Comparison of ENCODE assay signal across 8 cellular contexts in the genomic region with DNA sequence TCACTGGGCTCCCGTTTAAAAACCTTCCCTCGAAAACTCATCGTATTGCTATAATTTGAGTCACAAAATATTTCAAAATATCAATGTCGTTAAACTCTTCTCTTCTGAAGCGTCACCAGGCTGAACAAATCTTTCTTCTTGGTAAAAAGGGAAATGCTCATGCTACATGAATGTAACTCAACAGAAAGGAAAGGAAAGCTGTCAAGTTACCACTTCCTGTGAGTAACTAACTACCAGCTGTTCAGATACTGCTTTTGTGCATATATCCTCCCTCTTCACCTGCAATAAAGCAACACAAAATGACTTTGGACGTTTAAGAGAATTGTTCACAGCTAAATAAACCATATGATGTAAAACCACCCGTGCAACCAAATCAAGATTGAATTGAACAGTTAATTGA.
DNase-seq lines count a peak whose midpoint lies in the region; ATAC-seq and TF ChIP-seq lines count a peak whose summit lies in the region.

No MANE protein-coding gene starts in this region.

- H3K4me3 ChIP-seq in sigmoid colon: no peak overlapping the region

- peak; percentile 72 for ATAC-seq in GM21447 (IDR thresholded peaks at IDR 0.05; ENCODE audit: unreplicated experiment)
- ATAC-seq in naive thymus-derived CD8-positive, alpha-beta T cell: peak; percentile 88 to 91

- H3K36me3 Mint-ChIP-seq in activated naive CD8-positive, alpha-beta T cell: peaks cover 7% of the 10 kb centered on the region
- H3K36me3 Mint-ChIP-seq in naive thymus-derived CD8-positive, alpha-beta T cell: peaks cover 4 to 17% (median 14%) of the 10 kb centered on the region in 3 donors

- TF ChIP-seq POLR2A in sigmoid colon (IDR thresholded peaks at IDR 0.05): peak in 1 of 2 donors; percentile 10

- H3K36me3 ChIP-seq in sigmoid colon: no peaks in the 10 kb centered on the region

- H3K27me3 Mint-ChIP-seq in activated naive CD8-positive, alpha-beta T cell: no peaks in the 10 kb centered on the region
- no peaks in the 10 kb centered on the region for H3K27me3 Mint-ChIP-seq in naive thymus-derived CD8-positive, alpha-beta T cell

- no peak overlapping the region for H3K27ac ChIP-seq in sigmoid colon

- H3K4me1 Mint-ChIP-seq in activated naive CD8-positive, alpha-beta T cell (ENCODE audit: low read depth): peaks cover 79% of the 10 kb centered on the region
- peaks cover 39 to 89% (median 79%) of the 10 kb centered on the region in 4 donors for H3K4me1 Mint-ChIP-seq in naive thymus-derived CD8-positive, alpha-beta T cell

- H3K9me3 Mint-ChIP-seq in activated naive CD8-positive, alpha-beta T cell (ENCODE audit: low read depth): no peaks in the 10 kb centered on the region
- peaks cover 0 to under 1% (median 0%) of the 10 kb centered on the region in 9 donors for H3K9me3 Mint-ChIP-seq in naive thymus-derived CD8-positive, alpha-beta T cell

- POLR2A ChIA-PET in naive thymus-derived CD8-positive, alpha-beta T cell (lab: Charles Lee): interaction anchor here (0.6 to 1.5 kb wide), 5 partner anchors 19 to 95 kb away, joined by 3 to 6 read pairs (median 5); partner anchors contain the start of gene DOCK10
- POLR2A ChIA-PET in HEK293T (lab: Yijun Ruan, JAX): no interaction called here

- H3K27ac Mint-ChIP-seq in activated naive CD8-positive, alpha-beta T cell: peak overlapping the region; percentile 94
- H3K27ac Mint-ChIP-seq in naive thymus-derived CD8-positive, alpha-beta T cell: peak overlapping the region; percentile 89 to 98 (median 94)

- H3K4me3 Mint-ChIP-seq in activated naive CD8-positive, alpha-beta T cell: peak overlapping the region; percentile 94
- peak overlapping the region; percentile 85 to 97 (median 91) for H3K4me3 Mint-ChIP-seq in naive thymus-derived CD8-positive, alpha-beta T cell

- intact Hi-C loops in sigmoid colon (cut with DNase I): no loop called here

- no peaks in the 10 kb centered on the region for H3K27me3 ChIP-seq in sigmoid colon

- no peak for TF ChIP-seq CTCF in sigmoid colon (IDR thresholded peaks at IDR 0.05)

- WGBS in sigmoid colon, 2 donors: 33 to 56% methylated on average over 7 of the region's 7 CpGs

- no peaks in the 10 kb centered on the region for H3K4me1 ChIP-seq in sigmoid colon

- TF ChIP-seq EP300 in sigmoid colon (IDR thresholded peaks at IDR 0.05): no peak

- DNase-seq in GM03348 (ENCODE audit: low spot score): peak; percentile 49
- DNase-seq in HT1080 (ENCODE audit: low read depth): peak; percentile 90
- DNase-seq in naive thymus-derived CD8-positive, alpha-beta T cell: peak in 4 of 10 donors; percentile 56 to 81 (median 70)
- DNase-seq in D341Med (ENCODE audit: low spot score): no peak
- no peak for DNase-seq in HEK293T (ENCODE audit: extremely low spot score)
- DNase-seq in sigmoid colon: no peak

- CTCF ChIA-PET in HEK293T (lab: Yijun Ruan, JAX): interaction anchor here (0.6 kb wide), 1 partner anchor 790 kb away, joined by 4 read pairs; no protein-coding TSS in a partner anchor

- no peaks in the 10 kb centered on the region for H3K9me3 ChIP-seq in sigmoid colon

TF ChIP-seq in HEK293T, 16 proteins besides CTCF, POLR2A, EP300 and RAD21:
- TF ChIP-seq HDGF (IDR thresholded peaks at IDR 0.05; ENCODE audit: borderline replicate concordance) (no peak), ARNT (IDR thresholded peaks at IDR 0.05) (no peak), ELF4 (IDR thresholded peaks at IDR 0.05) (no peak), FOXA1 (IDR thresholded peaks at IDR 0.05) (no peak), CTBP1 (IDR thresholded peaks at IDR 0.05; ENCODE audit: borderline replicate concordance) (no peak), FOXM1 (IDR thresholded peaks at IDR 0.05; ENCODE audit: borderline replicate concordance) (no peak), BHLHE40 (IDR thresholded peaks at IDR 0.05; ENCODE audit: borderline replicate concordance) (no peak), LEF1 (IDR thresholded peaks at IDR 0.05; ENCODE audit: borderline replicate concordance) (no peak), FOXK2 (IDR thresholded peaks at IDR 0.05) (no peak), NFRKB (IDR thresholded peaks at IDR 0.05) (no peak)
- TF ChIP-seq, protein P1, sequence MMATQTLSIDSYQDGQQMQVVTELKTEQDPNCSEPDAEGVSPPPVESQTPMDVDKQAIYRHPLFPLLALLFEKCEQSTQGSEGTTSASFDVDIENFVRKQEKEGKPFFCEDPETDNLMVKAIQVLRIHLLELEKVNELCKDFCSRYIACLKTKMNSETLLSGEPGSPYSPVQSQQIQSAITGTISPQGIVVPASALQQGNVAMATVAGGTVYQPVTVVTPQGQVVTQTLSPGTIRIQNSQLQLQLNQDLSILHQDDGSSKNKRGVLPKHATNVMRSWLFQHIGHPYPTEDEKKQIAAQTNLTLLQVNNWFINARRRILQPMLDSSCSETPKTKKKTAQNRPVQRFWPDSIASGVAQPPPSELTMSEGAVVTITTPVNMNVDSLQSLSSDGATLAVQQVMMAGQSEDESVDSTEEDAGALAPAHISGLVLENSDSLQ (IDR thresholded peaks at IDR 0.05): no peak

Comparison
In these comparisons a context has a peak if more than half of its experiments do, and no peak if none do; other contexts are left out.
1. DNase-seq: peak in GM03348 (single experiment) and HT1080 (single experiment); none in D341Med (single experiment), HEK293T (single experiment) and sigmoid colon (single experiment).